In the genomic region with DNA sequence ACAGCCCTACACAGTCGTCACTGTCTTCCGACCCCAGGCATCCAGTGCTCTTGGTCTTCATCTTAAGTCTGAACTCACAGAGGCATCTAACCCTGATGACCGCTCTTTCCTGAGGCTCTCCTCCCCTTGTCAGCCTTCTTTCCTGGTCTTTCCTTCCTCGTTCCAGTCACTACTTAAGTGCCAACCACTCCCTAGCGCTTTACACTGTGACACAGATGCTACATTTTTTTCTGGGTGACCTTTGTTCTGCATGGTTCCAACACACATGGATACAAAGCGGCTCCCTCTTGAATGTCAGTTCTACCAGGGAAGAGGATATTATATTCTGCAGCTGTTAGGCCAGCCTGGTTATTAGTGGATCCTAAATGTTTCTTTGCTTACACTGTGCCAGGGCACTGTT, we compare ENCODE assay signal across 2 cellular contexts.
TF ChIP-seq lines count a peak whose summit lies in the region.

No MANE protein-coding gene starts in this region.

TF ChIP-seq in K562, 482 proteins besides CTCF, POLR2A, EP300 and RAD21:
- TF ChIP-seq ZNF699 (CRISPR knock-in tag; IDR thresholded peaks at IDR 0.05; ENCODE audit: insufficient replicate concordance): no peak
- TF ChIP-seq, protein P1, sequence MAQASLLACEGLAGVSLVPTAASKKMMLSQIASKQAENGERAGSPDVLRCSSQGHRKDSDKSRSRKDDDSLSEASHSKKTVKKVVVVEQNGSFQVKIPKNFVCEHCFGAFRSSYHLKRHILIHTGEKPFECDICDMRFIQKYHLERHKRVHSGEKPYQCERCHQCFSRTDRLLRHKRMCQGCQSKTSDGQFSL (CRISPR knock-in tag; IDR thresholded peaks at IDR 0.05): no peak
- TF ChIP-seq, protein P1 (tag; IDR thresholded peaks at IDR 0.05): no peak
- no peak for TF ChIP-seq STAT6 (CRISPR knock-in tag; IDR thresholded peaks at IDR 0.05)
- 0 out of 2 replicates have a peak, but pooled peaks have one; percentile 10 for TF ChIP-seq PML (IDR thresholded peaks at IDR 0.05; ENCODE audit: low read length)
- peak; percentile 42 for TF ChIP-seq POLR2AphosphoS5 (IDR thresholded peaks at IDR 0.05; ENCODE audit: control insufficient read depth, insufficient read depth, low read depth, low read length)
- TF ChIP-seq, protein P2, sequence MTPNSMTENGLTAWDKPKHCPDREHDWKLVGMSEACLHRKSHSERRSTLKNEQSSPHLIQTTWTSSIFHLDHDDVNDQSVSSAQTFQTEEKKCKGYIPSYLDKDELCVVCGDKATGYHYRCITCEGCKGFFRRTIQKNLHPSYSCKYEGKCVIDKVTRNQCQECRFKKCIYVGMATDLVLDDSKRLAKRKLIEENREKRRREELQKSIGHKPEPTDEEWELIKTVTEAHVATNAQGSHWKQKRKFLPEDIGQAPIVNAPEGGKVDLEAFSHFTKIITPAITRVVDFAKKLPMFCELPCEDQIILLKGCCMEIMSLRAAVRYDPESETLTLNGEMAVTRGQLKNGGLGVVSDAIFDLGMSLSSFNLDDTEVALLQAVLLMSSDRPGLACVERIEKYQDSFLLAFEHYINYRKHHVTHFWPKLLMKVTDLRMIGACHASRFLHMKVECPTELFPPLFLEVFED (CRISPR knock-in tag; conservative IDR thresholded peaks at IDR 0.05): 0 out of 2 replicates have a peak, but pooled peaks have one; percentile 24

TF ChIP-seq in liver, 16 proteins besides CTCF, POLR2A, EP300 and RAD21:
- TF ChIP-seq GABPA (IDR thresholded peaks at IDR 0.05 in 1 of 2, conservative IDR thresholded peaks at IDR 0.05 in 1 of 2) (no peak), TAF1 (conservative IDR thresholded peaks at IDR 0.05) (no peak), FOXA1 (IDR thresholded peaks at IDR 0.05) (no peak), HNF4A (conservative IDR thresholded peaks at IDR 0.05) (peak; percentile 67 to 68), ATF3 (IDR thresholded peaks at IDR 0.05) (no peak), MAX (IDR thresholded peaks at IDR 0.05) (no peak), SP1 (IDR thresholded peaks at IDR 0.05) (peak; percentile 42), NR2F2 (IDR thresholded peaks at IDR 0.05) (no peak), FOXA2 (IDR thresholded peaks at IDR 0.05) (no peak), RXRA (IDR thresholded peaks at IDR 0.05) (peak in 1 of 2 donors; percentile 9), HNF4G (IDR thresholded peaks at IDR 0.05) (peak; percentile 41), JUND (IDR thresholded peaks at IDR 0.05) (no peak), YY1 (IDR thresholded peaks at IDR 0.05) (no peak), EGR1 (IDR thresholded peaks at IDR 0.05; ENCODE audit: low read depth in 2 of 2) (no peak)
- TF ChIP-seq, protein P3, sequence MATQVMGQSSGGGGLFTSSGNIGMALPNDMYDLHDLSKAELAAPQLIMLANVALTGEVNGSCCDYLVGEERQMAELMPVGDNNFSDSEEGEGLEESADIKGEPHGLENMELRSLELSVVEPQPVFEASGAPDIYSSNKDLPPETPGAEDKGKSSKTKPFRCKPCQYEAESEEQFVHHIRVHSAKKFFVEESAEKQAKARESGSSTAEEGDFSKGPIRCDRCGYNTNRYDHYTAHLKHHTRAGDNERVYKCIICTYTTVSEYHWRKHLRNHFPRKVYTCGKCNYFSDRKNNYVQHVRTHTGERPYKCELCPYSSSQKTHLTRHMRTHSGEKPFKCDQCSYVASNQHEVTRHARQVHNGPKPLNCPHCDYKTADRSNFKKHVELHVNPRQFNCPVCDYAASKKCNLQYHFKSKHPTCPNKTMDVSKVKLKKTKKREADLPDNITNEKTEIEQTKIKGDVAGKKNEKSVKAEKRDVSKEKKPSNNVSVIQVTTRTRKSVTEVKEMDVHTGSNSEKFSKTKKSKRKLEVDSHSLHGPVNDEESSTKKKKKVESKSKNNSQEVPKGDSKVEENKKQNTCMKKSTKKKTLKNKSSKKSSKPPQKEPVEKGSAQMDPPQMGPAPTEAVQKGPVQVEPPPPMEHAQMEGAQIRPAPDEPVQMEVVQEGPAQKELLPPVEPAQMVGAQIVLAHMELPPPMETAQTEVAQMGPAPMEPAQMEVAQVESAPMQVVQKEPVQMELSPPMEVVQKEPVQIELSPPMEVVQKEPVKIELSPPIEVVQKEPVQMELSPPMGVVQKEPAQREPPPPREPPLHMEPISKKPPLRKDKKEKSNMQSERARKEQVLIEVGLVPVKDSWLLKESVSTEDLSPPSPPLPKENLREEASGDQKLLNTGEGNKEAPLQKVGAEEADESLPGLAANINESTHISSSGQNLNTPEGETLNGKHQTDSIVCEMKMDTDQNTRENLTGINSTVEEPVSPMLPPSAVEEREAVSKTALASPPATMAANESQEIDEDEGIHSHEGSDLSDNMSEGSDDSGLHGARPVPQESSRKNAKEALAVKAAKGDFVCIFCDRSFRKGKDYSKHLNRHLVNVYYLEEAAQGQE (IDR thresholded peaks at IDR 0.05): no peak
- TF ChIP-seq, protein P4, sequence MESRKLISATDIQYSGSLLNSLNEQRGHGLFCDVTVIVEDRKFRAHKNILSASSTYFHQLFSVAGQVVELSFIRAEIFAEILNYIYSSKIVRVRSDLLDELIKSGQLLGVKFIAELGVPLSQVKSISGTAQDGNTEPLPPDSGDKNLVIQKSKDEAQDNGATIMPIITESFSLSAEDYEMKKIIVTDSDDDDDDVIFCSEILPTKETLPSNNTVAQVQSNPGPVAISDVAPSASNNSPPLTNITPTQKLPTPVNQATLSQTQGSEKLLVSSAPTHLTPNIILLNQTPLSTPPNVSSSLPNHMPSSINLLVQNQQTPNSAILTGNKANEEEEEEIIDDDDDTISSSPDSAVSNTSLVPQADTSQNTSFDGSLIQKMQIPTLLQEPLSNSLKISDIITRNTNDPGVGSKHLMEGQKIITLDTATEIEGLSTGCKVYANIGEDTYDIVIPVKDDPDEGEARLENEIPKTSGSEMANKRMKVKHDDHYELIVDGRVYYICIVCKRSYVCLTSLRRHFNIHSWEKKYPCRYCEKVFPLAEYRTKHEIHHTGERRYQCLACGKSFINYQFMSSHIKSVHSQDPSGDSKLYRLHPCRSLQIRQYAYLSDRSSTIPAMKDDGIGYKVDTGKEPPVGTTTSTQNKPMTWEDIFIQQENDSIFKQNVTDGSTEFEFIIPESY (IDR thresholded peaks at IDR 0.05): no peak
